ENCODE assay signal across 1 cellular context in genomic region chr10:124744047-124744687, GRCh38.
A peak's percentile ranks its signal among the peaks of the same experiment; 100 is the strongest.
TF ChIP-seq lines count a peak whose summit lies in the region.

Gene FAM53B (minus strand): TSS chr10:124744378. CDS start chr10:124706713, 37,665 bp downstream.

TF ChIP-seq in GM12878, 131 proteins besides CTCF, POLR2A, EP300 and RAD21 (continued from another document and continues in another):
- TF ChIP-seq, protein P1, sequence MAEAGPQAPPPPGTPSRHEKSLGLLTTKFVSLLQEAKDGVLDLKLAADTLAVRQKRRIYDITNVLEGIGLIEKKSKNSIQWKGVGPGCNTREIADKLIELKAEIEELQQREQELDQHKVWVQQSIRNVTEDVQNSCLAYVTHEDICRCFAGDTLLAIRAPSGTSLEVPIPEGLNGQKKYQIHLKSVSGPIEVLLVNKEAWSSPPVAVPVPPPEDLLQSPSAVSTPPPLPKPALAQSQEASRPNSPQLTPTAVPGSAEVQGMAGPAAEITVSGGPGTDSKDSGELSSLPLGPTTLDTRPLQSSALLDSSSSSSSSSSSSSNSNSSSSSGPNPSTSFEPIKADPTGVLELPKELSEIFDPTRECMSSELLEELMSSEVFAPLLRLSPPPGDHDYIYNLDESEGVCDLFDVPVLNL (IDR thresholded peaks at IDR 0.05; ENCODE audit: low read depth, low read length): no peak
- no peak for TF ChIP-seq ZBTB40 (IDR thresholded peaks at IDR 0.05; ENCODE audit: borderline replicate concordance)
- TF ChIP-seq CEBPB (IDR thresholded peaks at IDR 0.05; ENCODE audit: borderline replicate concordance in 1 of 2, low read depth in 2 of 2, low read length in 2 of 2): no peak
- no peak for TF ChIP-seq ZNF592 (IDR thresholded peaks at IDR 0.05)
- no peak for TF ChIP-seq ELK1 (IDR thresholded peaks at IDR 0.05; ENCODE audit: low read depth, low read length)
- no peak for TF ChIP-seq CBX3 (IDR thresholded peaks at IDR 0.05; ENCODE audit: borderline replicate concordance, low read depth)
- TF ChIP-seq CHD2 (IDR thresholded peaks at IDR 0.05; ENCODE audit: borderline replicate concordance, low read depth, low read length): no peak
- peak; percentile 72 for TF ChIP-seq IKZF1 (conservative IDR thresholded peaks at IDR 0.05)
- 0 out of 2 replicates have a peak, but pooled peaks have one; percentile 15 for TF ChIP-seq TCF12 (IDR thresholded peaks at IDR 0.05; ENCODE audit: low read depth, low read length)
- TF ChIP-seq RAD51 (IDR thresholded peaks at IDR 0.05): no peak
- TF ChIP-seq PAX5 (IDR thresholded peaks at IDR 0.05; ENCODE audit: borderline replicate concordance, low read depth, low read length): no peak
- no peak for TF ChIP-seq RUNX3 (IDR thresholded peaks at IDR 0.05; ENCODE audit: low read length)
- TF ChIP-seq ZNF207 (IDR thresholded peaks at IDR 0.05; ENCODE audit: borderline replicate concordance): no peak
- no peak for TF ChIP-seq STAT3 (IDR thresholded peaks at IDR 0.05; ENCODE audit: low read depth, low read length)
- TF ChIP-seq NR2C2 (IDR thresholded peaks at IDR 0.05; ENCODE audit: borderline replicate concordance, control insufficient read depth, insufficient read length, low read depth): no peak
- no peak for TF ChIP-seq CHD4 (IDR thresholded peaks at IDR 0.05)
- TF ChIP-seq POLR2AphosphoS2 (IDR thresholded peaks at IDR 0.05; ENCODE audit: low read depth, low read length): 0 out of 2 replicates have a peak, but pooled peaks have one; percentile 36
- no peak for TF ChIP-seq EZH2 (IDR thresholded peaks at IDR 0.05; ENCODE audit: borderline replicate concordance, control insufficient read depth, low read depth, low read length)
- no peak for TF ChIP-seq CHD1 (IDR thresholded peaks at IDR 0.05; ENCODE audit: low read depth, low read length)
- TF ChIP-seq EED (IDR thresholded peaks at IDR 0.05; ENCODE audit: low read depth): no peak
- no peak for TF ChIP-seq BCL11A (IDR thresholded peaks at IDR 0.05; ENCODE audit: low read depth, low read length)
- TF ChIP-seq USF1 (IDR thresholded peaks at IDR 0.05; ENCODE audit: borderline replicate concordance, extremely low read length, insufficient read depth, low read depth, low read length): no peak
- no peak for TF ChIP-seq FOS (IDR thresholded peaks at IDR 0.05; ENCODE audit: borderline replicate concordance, extremely low read depth, insufficient read length)
- no peak for TF ChIP-seq MYC (IDR thresholded peaks at IDR 0.05; ENCODE audit: insufficient read depth, insufficient read length, insufficient replicate concordance, low read length, severe bottlenecking)
- no peak for TF ChIP-seq CEBPZ (IDR thresholded peaks at IDR 0.05; ENCODE audit: low read depth, low read length)
- TF ChIP-seq ZNF274 (IDR thresholded peaks at IDR 0.05; ENCODE audit: insufficient read depth, insufficient read length): no peak
- TF ChIP-seq LARP7 (IDR thresholded peaks at IDR 0.05): 0 out of 2 replicates have a peak, but pooled peaks have one; percentile 72
- no peak for TF ChIP-seq TCF7 (IDR thresholded peaks at IDR 0.05; ENCODE audit: borderline replicate concordance)
- no peak for TF ChIP-seq ZBED1 (IDR thresholded peaks at IDR 0.05; ENCODE audit: borderline replicate concordance)
- no peak for TF ChIP-seq SIX5 (IDR thresholded peaks at IDR 0.05; ENCODE audit: low read depth, low read length, severe bottlenecking)
- no peak for TF ChIP-seq FOXK2 (IDR thresholded peaks at IDR 0.05)
- TF ChIP-seq SPI1 (IDR thresholded peaks at IDR 0.05; ENCODE audit: borderline replicate concordance, insufficient read depth, low read depth, low read length): no peak
- TF ChIP-seq NR2C1 (IDR thresholded peaks at IDR 0.05): 0 out of 2 replicates have a peak, but pooled peaks have one; percentile 5
- TF ChIP-seq BHLHE40 (IDR thresholded peaks at IDR 0.05; ENCODE audit: borderline replicate concordance in 1 of 2, low read depth in 2 of 2, low read length in 1 of 2): peak; percentile 60 to 91; a peak in 3 of 4 replicates
- no peak for TF ChIP-seq ZNF217 (IDR thresholded peaks at IDR 0.05)
- TF ChIP-seq ZSCAN29 (IDR thresholded peaks at IDR 0.05): 0 out of 2 replicates have a peak, but pooled peaks have one; percentile 49
- TF ChIP-seq ZBTB33 (IDR thresholded peaks at IDR 0.05): no peak
- TF ChIP-seq HDAC6 (IDR thresholded peaks at IDR 0.05; ENCODE audit: unreplicated experiment): no peak
- TF ChIP-seq, protein P2, sequence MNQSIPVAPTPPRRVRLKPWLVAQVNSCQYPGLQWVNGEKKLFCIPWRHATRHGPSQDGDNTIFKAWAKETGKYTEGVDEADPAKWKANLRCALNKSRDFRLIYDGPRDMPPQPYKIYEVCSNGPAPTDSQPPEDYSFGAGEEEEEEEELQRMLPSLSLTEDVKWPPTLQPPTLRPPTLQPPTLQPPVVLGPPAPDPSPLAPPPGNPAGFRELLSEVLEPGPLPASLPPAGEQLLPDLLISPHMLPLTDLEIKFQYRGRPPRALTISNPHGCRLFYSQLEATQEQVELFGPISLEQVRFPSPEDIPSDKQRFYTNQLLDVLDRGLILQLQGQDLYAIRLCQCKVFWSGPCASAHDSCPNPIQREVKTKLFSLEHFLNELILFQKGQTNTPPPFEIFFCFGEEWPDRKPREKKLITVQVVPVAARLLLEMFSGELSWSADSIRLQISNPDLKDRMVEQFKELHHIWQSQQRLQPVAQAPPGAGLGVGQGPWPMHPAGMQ (IDR thresholded peaks at IDR 0.05; ENCODE audit: borderline replicate concordance): no peak
- TF ChIP-seq ZNF24 (IDR thresholded peaks at IDR 0.05): no peak
- TF ChIP-seq ZNF384 (IDR thresholded peaks at IDR 0.05; ENCODE audit: borderline replicate concordance, low read depth, low read length): no peak
- TF ChIP-seq PML (IDR thresholded peaks at IDR 0.05; ENCODE audit: low read length): no peak
- TF ChIP-seq, protein P3, sequence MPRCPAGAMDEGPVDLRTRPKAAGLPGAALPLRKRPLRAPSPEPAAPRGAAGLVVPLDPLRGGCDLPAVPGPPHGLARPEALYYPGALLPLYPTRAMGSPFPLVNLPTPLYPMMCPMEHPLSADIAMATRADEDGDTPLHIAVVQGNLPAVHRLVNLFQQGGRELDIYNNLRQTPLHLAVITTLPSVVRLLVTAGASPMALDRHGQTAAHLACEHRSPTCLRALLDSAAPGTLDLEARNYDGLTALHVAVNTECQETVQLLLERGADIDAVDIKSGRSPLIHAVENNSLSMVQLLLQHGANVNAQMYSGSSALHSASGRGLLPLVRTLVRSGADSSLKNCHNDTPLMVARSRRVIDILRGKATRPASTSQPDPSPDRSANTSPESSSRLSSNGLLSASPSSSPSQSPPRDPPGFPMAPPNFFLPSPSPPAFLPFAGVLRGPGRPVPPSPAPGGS (IDR thresholded peaks at IDR 0.05; ENCODE audit: borderline replicate concordance, insufficient read depth, low read depth, low read length, poor library complexity, severe bottlenecking): peak; percentile 45
